In genomic region chr12:1662761-1663439, GRCh38 we compare ENCODE assay signal across 8 cellular contexts. TPM values are rescaled to one million over a fixed set of nuclear protein-coding genes. Genes with fewer than 3 reads are reported as not detected.
DNase-seq lines count a peak whose midpoint lies in the region; ATAC-seq and TF ChIP-seq lines count a peak whose summit lies in the region.

No MANE protein-coding gene starts in this region.

- H3K27me3 Mint-ChIP-seq in IgD-negative memory B cell: peaks cover 2% of the 10 kb centered on the region
- no peaks in the 10 kb centered on the region for H3K27me3 Mint-ChIP-seq in activated naive CD8-positive, alpha-beta T cell treated with anti-CD3 and anti-CD28 coated beads for 36 hours

- H3K4me1 ChIP-seq in iPS DF 6.9 (ENCODE audit: control insufficient read depth, insufficient read depth, low read length): no peaks in the 10 kb centered on the region

- no peaks in the 10 kb centered on the region for H3K9me3 Mint-ChIP-seq in IgD-negative memory B cell
- peaks cover 5% of the 10 kb centered on the region for H3K9me3 Mint-ChIP-seq in activated naive CD8-positive, alpha-beta T cell treated with anti-CD3 and anti-CD28 coated beads for 36 hours

- H3K27ac ChIP-seq in iPS DF 6.9 (ENCODE audit: low read length): no peak overlapping the region

- H3K9me3 ChIP-seq in iPS DF 6.9 (ENCODE audit: control insufficient read depth, insufficient read depth, low read length): no peaks in the 10 kb centered on the region

- no peak for ATAC-seq in HG02678 (IDR thresholded peaks at IDR 0.05; ENCODE audit: unreplicated experiment)
- ATAC-seq in GM19023 (IDR thresholded peaks at IDR 0.05; ENCODE audit: unreplicated experiment): no peak

- CTCF ChIA-PET in AG04449 (lab: Yijun Ruan, JAX): interaction anchor here (20.3 kb wide), 1 partner anchor 126 kb away, joined by 767 read pairs; no protein-coding TSS in a partner anchor

- no peaks in the 10 kb centered on the region for H3K36me3 Mint-ChIP-seq in IgD-negative memory B cell
- H3K36me3 Mint-ChIP-seq in activated naive CD8-positive, alpha-beta T cell treated with anti-CD3 and anti-CD28 coated beads for 36 hours: peaks cover 2% of the 10 kb centered on the region

- H3K4me3 ChIP-seq in AG04449 (ENCODE audit: low read depth, low read length) (no peak overlapping the region; the same call in 1 of the 2 replicates), iPS DF 6.9 (ENCODE audit: low read length) (peak overlapping the region; percentile 43; the same call in 1 of the 2 replicates)

- H3K4me3 Mint-ChIP-seq in IgD-negative memory B cell: peak overlapping the region; percentile 74 to 87 (median 84)
- H3K4me3 Mint-ChIP-seq in activated naive CD8-positive, alpha-beta T cell treated with anti-CD3 and anti-CD28 coated beads for 36 hours: peak overlapping the region; percentile 72

- peak overlapping the region in 2 of 3 donors; percentile 60 for H3K27ac Mint-ChIP-seq in IgD-negative memory B cell
- H3K27ac Mint-ChIP-seq in activated naive CD8-positive, alpha-beta T cell treated with anti-CD3 and anti-CD28 coated beads for 36 hours: peak overlapping the region; percentile 70

- DNase-seq in AG04449 (ENCODE audit: low read depth, low spot score) (no peak), iPS DF 6.9 (ENCODE audit: low read depth, low spot score) (peak; percentile 92), NCI-H2171 (lab: John Stamatoyannopoulos, UW) (no peak)
- no peak for DNase-seq in activated naive CD8-positive, alpha-beta T cell treated with anti-CD3 and anti-CD28 coated beads for 36 hours
- DNase-seq in stimulated activated CD4-positive, alpha-beta T cell treated with anti-CD3 and anti-CD28 coated beads, Interleukin-15, amount 100 ng/mL, for 24 hours: peak; percentile 40

- H3K27me3 ChIP-seq in iPS DF 6.9 (ENCODE audit: control insufficient read depth, insufficient read depth, low read length): peaks cover 5% of the 10 kb centered on the region; the same call in 1 of the 2 replicates

- H3K36me3 ChIP-seq in iPS DF 6.9 (ENCODE audit: control insufficient read depth, insufficient read depth, low read length): no peaks in the 10 kb centered on the region

- H3K4me1 Mint-ChIP-seq in IgD-negative memory B cell: peaks cover 16 to 21% (median 20%) of the 10 kb centered on the region in 3 donors
- peaks cover 28% of the 10 kb centered on the region for H3K4me1 Mint-ChIP-seq in activated naive CD8-positive, alpha-beta T cell treated with anti-CD3 and anti-CD28 coated beads for 36 hours

- no CpG with 5 or more reads among the region's 46 CpGs for WGBS in iPS DF 6.9 (ENCODE audit: insufficient coverage, insufficient read length)

- TF ChIP-seq CTCF in AG04449 (IDR thresholded peaks at IDR 0.05; ENCODE audit: insufficient read depth, low read length, missing control alignments): peak; percentile 52

- POLR2A ChIA-PET in AG04449 (lab: Yijun Ruan, JAX): no interaction called here

RNA-seq across cellular contexts. Expression of gene ADIPOR2, which starts 28.0 kb away (rescaled TPM):
- 2.9 TPM for polyA plus RNA-seq in IgD-negative memory B cell
- total RNA-seq in activated naive CD8-positive, alpha-beta T cell treated with anti-CD3 and anti-CD28 coated beads for 36 hours: 10 to 100 TPM; 59.8 to 62.9 TPM

RNA-seq across cellular contexts. Expression of gene WNT5B, which starts 33.9 kb away (rescaled TPM):
- 0.33 TPM for polyA plus RNA-seq in IgD-negative memory B cell
- under 1 TPM; 0.08 to 0.19 TPM for total RNA-seq in activated naive CD8-positive, alpha-beta T cell treated with anti-CD3 and anti-CD28 coated beads for 36 hours

Comparison
In these comparisons a context has a peak if more than half of its experiments do, and no peak if none do; other contexts are left out.
1. DNase-seq: peak in iPS DF 6.9 (single experiment) and stimulated activated CD4-positive, alpha-beta T cell treated with anti-CD3 and anti-CD28 coated beads, Interleukin-15, amount 100 ng/mL, for 24 hours (single experiment); none in AG04449 (single experiment), activated naive CD8-positive, alpha-beta T cell treated with anti-CD3 and anti-CD28 coated beads for 36 hours (single experiment) and NCI-H2171 (single experiment).